In genomic region chr1:205774277-205775014, GRCh38 we compare ENCODE assay signal across 1 cellular context.
TF ChIP-seq lines count a peak whose summit lies in the region.

No MANE protein-coding gene starts in this region.

TF ChIP-seq in HCT116, 20 proteins besides CTCF, POLR2A, EP300 and RAD21 (continued from another document):
- no peak for TF ChIP-seq EZH2 (IDR thresholded peaks at IDR 0.05)
- no peak for TF ChIP-seq ELF1 (IDR thresholded peaks at IDR 0.05; ENCODE audit: borderline replicate concordance, low read depth)
- no peak for TF ChIP-seq REST (IDR thresholded peaks at IDR 0.05; ENCODE audit: low read depth)
